8 cellular contexts compared by ENCODE assay signal in the genomic region with DNA sequence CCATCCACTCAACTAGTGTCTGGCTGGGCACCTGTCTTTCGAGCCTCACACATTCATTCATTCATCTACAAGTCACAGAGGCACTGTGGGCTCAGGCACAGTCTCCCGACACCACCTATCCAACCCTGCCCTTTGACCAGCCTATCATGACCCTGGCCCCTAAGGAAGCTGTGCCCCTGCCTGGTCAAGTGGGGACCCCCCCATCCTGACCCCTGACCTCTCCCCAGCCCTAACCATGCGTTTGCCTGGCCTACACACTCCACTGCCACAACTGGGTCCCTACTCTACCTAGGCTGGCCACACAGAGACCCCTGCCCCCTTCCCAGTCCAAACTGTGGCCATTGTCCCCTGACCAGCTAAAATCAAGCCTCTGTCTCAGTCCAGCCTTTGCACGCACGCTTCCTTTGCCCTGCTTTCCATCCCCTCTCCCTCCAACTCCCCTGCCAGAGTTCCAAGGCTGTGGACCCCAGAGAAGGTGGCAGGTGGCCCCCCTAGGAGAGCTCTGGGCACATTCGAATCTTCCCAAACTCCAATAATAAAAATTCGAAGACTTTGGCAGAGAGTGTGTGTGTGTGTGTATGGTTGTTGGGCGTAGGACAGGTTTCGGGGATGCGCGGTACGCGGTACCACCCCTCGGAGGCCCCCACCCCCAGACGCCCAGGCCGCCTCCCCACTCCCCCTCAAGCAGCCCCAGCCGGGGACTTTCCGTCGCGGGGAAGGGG. TPM values are rescaled to one million over a fixed set of nuclear protein-coding genes. Genes with fewer than 3 reads are reported as not detected.
DNase-seq lines count a peak whose midpoint lies in the region; ATAC-seq and TF ChIP-seq lines count a peak whose summit lies in the region.

No MANE protein-coding gene starts in this region.

- peak overlapping the region; percentile 94 for H3K27ac Mint-ChIP-seq in CD4-positive, alpha-beta T cell
- peak overlapping the region; percentile 91 for H3K27ac Mint-ChIP-seq in dendritic cell treated with granulocyte-macrophage colony-stimulating factor and Interleukin-4, amounts not matched to agents 40 ng/mL and 50 ng/mL, for 4 days
- no peak overlapping the region for H3K27ac Mint-ChIP-seq in nephron progenitor cell

- peaks cover 36% of the 10 kb centered on the region for H3K4me1 Mint-ChIP-seq in CD4-positive, alpha-beta T cell (ENCODE audit: low read depth)
- H3K4me1 Mint-ChIP-seq in dendritic cell treated with granulocyte-macrophage colony-stimulating factor and Interleukin-4, amounts not matched to agents 40 ng/mL and 50 ng/mL, for 4 days (ENCODE audit: low read depth): peaks cover 48% of the 10 kb centered on the region
- peaks cover 10% of the 10 kb centered on the region for H3K4me1 Mint-ChIP-seq in nephron progenitor cell

- peak overlapping the region; percentile 69 for H3K4me3 ChIP-seq in NB4 (ENCODE audit: low read depth, low read length)

- intact Hi-C loops in CD4-positive, alpha-beta T cell (cut with DNase I, micrococcal nuclease): loop anchor here (1.0 to 5.0 kb wide), 4 partner anchors 22 to 80 kb away; partner anchors contain the start of gene DCAF15 (in 1 of the 2)
- intact Hi-C loops in dendritic cell treated with granulocyte-macrophage colony-stimulating factor and Interleukin-4, amounts not matched to agents 40 ng/mL and 50 ng/mL, for 4 days (cut with micrococcal nuclease): loop anchor here (5.0 kb wide), 2 partner anchors 44 to 79 kb away; partner anchors contain the start of gene DCAF15

- H3K9me3 Mint-ChIP-seq in CD4-positive, alpha-beta T cell: no peaks in the 10 kb centered on the region
- H3K9me3 Mint-ChIP-seq in dendritic cell treated with granulocyte-macrophage colony-stimulating factor and Interleukin-4, amounts not matched to agents 40 ng/mL and 50 ng/mL, for 4 days: no peaks in the 10 kb centered on the region
- H3K9me3 Mint-ChIP-seq in nephron progenitor cell: no peaks in the 10 kb centered on the region

- H3K36me3 Mint-ChIP-seq in CD4-positive, alpha-beta T cell (ENCODE audit: low read depth): peaks cover 29% of the 10 kb centered on the region
- peaks cover 46% of the 10 kb centered on the region for H3K36me3 Mint-ChIP-seq in dendritic cell treated with granulocyte-macrophage colony-stimulating factor and Interleukin-4, amounts not matched to agents 40 ng/mL and 50 ng/mL, for 4 days (ENCODE audit: low read depth)
- no peaks in the 10 kb centered on the region for H3K36me3 Mint-ChIP-seq in nephron progenitor cell (ENCODE audit: low read depth)

- POLR2A ChIA-PET in CD4-positive, alpha-beta T cell (lab: Charles Lee): interaction anchor here (0.7 to 3.8 kb wide), 39 partner anchors 10 to 488 kb away, joined by 3 to 117 read pairs (median 5); partner anchors contain the start of genes ASF1B, BRME1, CC2D1A and DCAF15

- CTCF ChIA-PET in CD4-positive, alpha-beta T cell (lab: Charles Lee): interaction anchor here (0.5 to 1.8 kb wide), 18 partner anchors 11 to 750 kb away, joined by 3 to 9 read pairs (median 3); partner anchors contain the start of gene DCAF15

- no peaks in the 10 kb centered on the region for H3K27me3 Mint-ChIP-seq in CD4-positive, alpha-beta T cell
- H3K27me3 Mint-ChIP-seq in dendritic cell treated with granulocyte-macrophage colony-stimulating factor and Interleukin-4, amounts not matched to agents 40 ng/mL and 50 ng/mL, for 4 days: no peaks in the 10 kb centered on the region
- H3K27me3 Mint-ChIP-seq in nephron progenitor cell (ENCODE audit: low read depth, poor library complexity): peaks cover 34% of the 10 kb centered on the region

- peak overlapping the region; percentile 98 for H3K4me3 Mint-ChIP-seq in CD4-positive, alpha-beta T cell
- peak overlapping the region; percentile 90 for H3K4me3 Mint-ChIP-seq in dendritic cell treated with granulocyte-macrophage colony-stimulating factor and Interleukin-4, amounts not matched to agents 40 ng/mL and 50 ng/mL, for 4 days
- peak overlapping the region; percentile 82 for H3K4me3 Mint-ChIP-seq in nephron progenitor cell

- H3K27ac ChIP-seq in CD4-positive, alpha-beta T cell (ENCODE audit: low read depth, low read length): peak overlapping the region; percentile 98

- TF ChIP-seq POLR2A in NB4 (IDR thresholded peaks at IDR 0.05; ENCODE audit: extremely low read depth, insufficient read length): no peak

- no peak for TF ChIP-seq CTCF in CD4-positive, alpha-beta T cell (IDR thresholded peaks at IDR 0.05)
- TF ChIP-seq CTCF in NB4 (IDR thresholded peaks at IDR 0.05; ENCODE audit: low read depth, low read length) (no peak), nephron progenitor cell (IDR thresholded peaks at IDR 0.05) (no peak)

- H3K27me3 ChIP-seq in CD4-positive, alpha-beta T cell (ENCODE audit: control insufficient read depth, insufficient read depth, low read length): no peaks in the 10 kb centered on the region

- DNase-seq in CD4-positive, alpha-beta T cell: peak in 4 of 10 experiments; percentile 73 to 85 (median 77)
- DNase-seq in NB4 (ENCODE audit: low read depth) (no peak), nephron progenitor cell (no peak), T1000 (lab: John Stamatoyannopoulos, UW) (no peak)
- no peak for DNase-seq in NK-92 treated with Interleukin-12 subunit alpha and Interleukin-12 subunit beta, amount 100 ng/mL, for 24 hours (lab: John Stamatoyannopoulos, UW)

- H3K9me3 ChIP-seq in CD4-positive, alpha-beta T cell (ENCODE audit: control insufficient read depth, low read length): no peaks in the 10 kb centered on the region

- peak; percentile 68 for ATAC-seq in CD4-positive, alpha-beta T cell (ENCODE audit: poor library complexity)
- ATAC-seq in HG03280 (IDR thresholded peaks at IDR 0.05; ENCODE audit: unreplicated experiment) (no peak), HG03025 (IDR thresholded peaks at IDR 0.05; ENCODE audit: low FRiP score, unreplicated experiment) (no peak)

RNA-seq across cellular contexts. Expression of gene IL27RA, which starts 0.4 kb away (rescaled TPM):
- total RNA-seq in CD4-positive, alpha-beta T cell: 10 to 100 TPM; 25.0 to 26.7 TPM

RNA-seq across cellular contexts. Expression of gene RLN3, which starts 3.2 kb away (rescaled TPM):
- not detected for total RNA-seq in CD4-positive, alpha-beta T cell

RNA-seq across cellular contexts. Expression of gene RFX1, which starts 25.0 kb away (rescaled TPM):
- total RNA-seq in CD4-positive, alpha-beta T cell: 10 to 100 TPM; 14.6 to 16.3 TPM

RNA-seq across cellular contexts. Expression of gene PALM3, which starts 30.7 kb away (rescaled TPM):
- total RNA-seq in CD4-positive, alpha-beta T cell: under 1 TPM in 1 of 2 experiments, not detected in 1; 0.25 TPM

RNA-seq across cellular contexts. Expression of gene MISP3, which starts 41.4 kb away (rescaled TPM):
- total RNA-seq in CD4-positive, alpha-beta T cell: under 1 TPM; 0.39 to 0.49 TPM
